In genomic region chrX:50756276-50756675, GRCh38 we compare ENCODE assay signal across 28 cellular contexts. TPM values are rescaled to one million over a fixed set of nuclear protein-coding genes. Genes with fewer than 3 reads are reported as not detected.
"Had no signal": no experiment of that assay in that cellular context is flagged by ENCODE, and none has a peak within 500 bp of the region (broad histone marks: within the 10 kb centered on the region; RNA-seq: fewer than 3 reads in every experiment).

No MANE protein-coding gene starts in this region.

- H2AFZ ChIP-seq: neural progenitor cell had no signal

- H3K9ac ChIP-seq: neural progenitor cell had no signal

- DNase-seq: hypothalamus; immature natural killer cell; kidney; left colon; left lung; lower lobe of right lung; mesendoderm; naive B cell; natural killer cell; nephron progenitor cell; occipital lobe; right lobe of liver; stimulated activated CD4-positive, alpha-beta T cell treated with anti-CD3 and anti-CD28 coated beads, Interleukin-1b, Interleukin-23, amount 100 ng/mL, for 48 hours; stimulated activated CD4-positive, alpha-beta T cell treated with anti-CD3 and anti-CD28 coated beads, Interleukin-2, amount 100 ng/mL, for 48 hours; stimulated activated CD4-positive, alpha-beta T cell treated with anti-CD3 and anti-CD28 coated beads, Interleukin-4, amount 100 ng/mL, for 4 hours; stimulated activated CD8-positive, alpha-beta memory T cell treated with anti-CD3 and anti-CD28 coated beads, Interleukin-4, amount 100 ng/mL, for 48 hours; stimulated activated naive CD8-positive, alpha-beta T cell treated with anti-CD3 and anti-CD28 coated beads, Interleukin-15, Interleukin-2, amounts not matched to agents 100 U/mL and 50 U/mL, for 24 hours; stomach; testis; thyroid gland; transverse colon; upper lobe of left lung had no signal

- H3K27me3 ChIP-seq: left lung, neural progenitor cell, neutrophil, right atrium auricular region, right lobe of liver, testis, thyroid gland, transverse colon, upper lobe of left lung, vagina had no signal

- H3K4me1 ChIP-seq: left lung, lower lobe of right lung, neural progenitor cell, right atrium auricular region, right lobe of liver, stomach, testis, thyroid gland, transverse colon, upper lobe of left lung, vagina had no signal

- H3K27ac ChIP-seq: left lung, lower lobe of right lung, neural progenitor cell, neutrophil, right atrium auricular region, right lobe of liver, stomach, testis, thyroid gland, transverse colon, upper lobe of left lung, vagina had no signal

- ATAC-seq: left colon; left lung; lower lobe of right lung; natural killer cell; right lobe of liver; stimulated activated memory B cell treated with anti-CD40 and anti-IgM and Interleukin-4, amounts not matched to agents 10 μg/mL and 1 μg/mL and 100 μg/mL, for 72 hours; stimulated activated naive CD8-positive, alpha-beta T cell treated with anti-CD3 and anti-CD28 coated beads, Interleukin-15, Interleukin-2, amounts not matched to agents 100 U/mL and 50 U/mL, for 24 hours had no signal

- H3K4me2 ChIP-seq: neural progenitor cell, smooth muscle cell had no signal

- H3K36me3 ChIP-seq: left lung, lower lobe of right lung, neural progenitor cell, neutrophil, right atrium auricular region, right lobe of liver, stomach, thyroid gland, transverse colon, upper lobe of left lung, vagina had no signal

- H3K4me3 ChIP-seq: left lung, lower lobe of right lung, neural progenitor cell, right atrium auricular region, right lobe of liver, smooth muscle cell, stomach, testis, thyroid gland, transverse colon, upper lobe of left lung, vagina had no signal

- H3K9me3 ChIP-seq: left lung, lower lobe of right lung, neutrophil, right atrium auricular region, right lobe of liver, stomach, testis, thyroid gland, transverse colon, upper lobe of left lung, vagina had no signal

RNA-seq across cellular contexts. Expression of gene SHROOM4, which starts 57.7 kb away (rescaled TPM):
- polyA plus RNA-seq: immature natural killer cell had no signal
